1 cellular context compared by ENCODE assay signal in genomic region chr15:52527196-52527897, GRCh38.
TF ChIP-seq lines count a peak whose summit lies in the region.

No MANE protein-coding gene starts in this region.

TF ChIP-seq in WTC11, 78 proteins besides CTCF, POLR2A, EP300 and RAD21 (continued from another document):
- no peak for TF ChIP-seq IRF1 (CRISPR knock-in tag; IDR thresholded peaks at IDR 0.05)
- TF ChIP-seq NFYB (CRISPR knock-in tag; conservative IDR thresholded peaks at IDR 0.05; ENCODE audit: low read depth), result no peak
- no peak for TF ChIP-seq GTF2I (CRISPR knock-in tag; conservative IDR thresholded peaks at IDR 0.05)
- TF ChIP-seq PREB (CRISPR knock-in tag; IDR thresholded peaks at IDR 0.05; ENCODE audit: borderline replicate concordance), result no peak
- no peak for TF ChIP-seq ELF4 (CRISPR knock-in tag; IDR thresholded peaks at IDR 0.05; ENCODE audit: low read depth)
- no peak for TF ChIP-seq NR2C2 (CRISPR knock-in tag; IDR thresholded peaks at IDR 0.05)
- no peak for TF ChIP-seq RELA (CRISPR knock-in tag; IDR thresholded peaks at IDR 0.05; ENCODE audit: borderline replicate concordance)
- TF ChIP-seq SMAD3 (CRISPR knock-in tag; IDR thresholded peaks at IDR 0.05; ENCODE audit: borderline replicate concordance), result no peak
- TF ChIP-seq ZNF232 (CRISPR knock-in tag; IDR thresholded peaks at IDR 0.05), result no peak
- no peak for TF ChIP-seq FOXJ3 (CRISPR knock-in tag; IDR thresholded peaks at IDR 0.05; ENCODE audit: borderline replicate concordance)
- no peak for TF ChIP-seq E2F1 (CRISPR knock-in tag; IDR thresholded peaks at IDR 0.05)
- TF ChIP-seq GRHL2 (CRISPR knock-in tag; IDR thresholded peaks at IDR 0.05; ENCODE audit: insufficient replicate concordance, severe bottlenecking), result no peak
- no peak for TF ChIP-seq ZNF512 (CRISPR knock-in tag; IDR thresholded peaks at IDR 0.05; ENCODE audit: borderline replicate concordance)
